16 cellular contexts compared by ENCODE assay signal in genomic region chr4:119536572-119537528, GRCh38.
A peak's percentile ranks its signal among the peaks of the same experiment; 100 is the strongest.
DNase-seq lines count a peak whose midpoint lies in the region; ATAC-seq and TF ChIP-seq lines count a peak whose summit lies in the region.
"Had no signal": no experiment of that assay in that cellular context is flagged by ENCODE, and none has a peak within 500 bp of the region (broad histone marks: within the 10 kb centered on the region; RNA-seq: fewer than 3 reads in every experiment).

No MANE protein-coding gene starts in this region.

- no peaks in the 10 kb centered on the region for H3K27me3 Mint-ChIP-seq in MCF 10A (ENCODE audit: insufficient read depth, unreplicated experiment)

- no peak for ATAC-seq in Panc1
- no peak for ATAC-seq in aorta (ENCODE audit: low FRiP score)
- ATAC-seq: left colon had no signal

- intact Hi-C loops in MCF 10A (cut with micrococcal nuclease), result no loop called here
- intact Hi-C loops in breast epithelium (cut with DNase I; ENCODE audit: low total_unique reads), result no loop called here
- intact Hi-C loops in Panc1 (cut with micrococcal nuclease; ENCODE audit: unreplicated experiment), result no loop called here
- intact Hi-C loops in aorta (cut with DNase I), result no loop called here

- 43 to 53% methylated on average over 6 of the region's 6 CpGs for WGBS in aorta, 2 donors

- POLR2A ChIA-PET in MCF 10A (lab: Yijun Ruan, JAX) (no interaction called here), Panc1 (lab: Charles Lee) (no interaction called here)

- no peak overlapping the region for H3K4me3 ChIP-seq in breast epithelium
- H3K4me3 ChIP-seq in Panc1 (ENCODE audit: low read depth in 2 of 2, low read length in 2 of 2), result no peak overlapping the region
- no peak overlapping the region for H3K4me3 ChIP-seq in aorta (ENCODE audit: low read length in 2 of 2)
- H3K4me3 ChIP-seq: adrenal gland, esophagus squamous epithelium, vagina had no signal

- H3K27ac ChIP-seq in breast epithelium (peak overlapping the region in 1 of 2 donors; percentile 20), Panc1 (ENCODE audit: low read length) (no peak overlapping the region), aorta (ENCODE audit: low read depth in 1 of 2, low read length in 2 of 2) (peak overlapping the region; percentile 71 to 86)
- H3K27ac ChIP-seq: vagina had no signal

- peak; percentile 11 for DNase-seq in MCF 10A (ENCODE audit: unreplicated experiment)
- DNase-seq in breast epithelium (ENCODE audit: low spot score in 2 of 2), result no peak
- DNase-seq in Panc1 (ENCODE audit: low read depth, low spot score), result no peak
- peak; percentile 89 for DNase-seq in fibroblast of peridontal ligament (ENCODE audit: extremely low read depth)
- no peak for DNase-seq in aorta
- no peak for DNase-seq in nucleus accumbens (lab: John Stamatoyannopoulos, UW)
- DNase-seq in pons (ENCODE audit: low spot score), result no peak
- DNase-seq in occipital lobe (lab: John Stamatoyannopoulos, UW), result no peak
- DNase-seq: adrenal gland, DMS79 treated with DMSO at 0.1 percent for 48 hours, esophagus squamous epithelium, left colon, NCI-H1105 treated with DMSO at 0.1 percent for 48 hours, NCI-H748 treated with DMSO at 0.1 percent for 48 hours, SW 1271 had no signal

- peaks cover 4% of the 10 kb centered on the region for H3K36me3 Mint-ChIP-seq in MCF 10A (ENCODE audit: insufficient read depth, unreplicated experiment)

- no peaks in the 10 kb centered on the region for H3K9me3 Mint-ChIP-seq in MCF 10A (ENCODE audit: unreplicated experiment)

- no peaks in the 10 kb centered on the region for H3K4me1 Mint-ChIP-seq in MCF 10A (ENCODE audit: insufficient read depth, unreplicated experiment)

- no peak for TF ChIP-seq CTCF in MCF 10A (IDR thresholded peaks at IDR 0.05; ENCODE audit: unreplicated experiment)
- no peak for TF ChIP-seq CTCF in breast epithelium (IDR thresholded peaks at IDR 0.05)
- TF ChIP-seq CTCF in Panc1 (IDR thresholded peaks at IDR 0.05), result no peak

- no peaks in the 10 kb centered on the region for H3K36me3 ChIP-seq in breast epithelium
- H3K36me3 ChIP-seq in Panc1 (ENCODE audit: control insufficient read depth, insufficient read depth, low read length), result peaks cover 36% of the 10 kb centered on the region; the same call in 1 of the 2 replicates
- H3K36me3 ChIP-seq in aorta (ENCODE audit: control insufficient read depth in 1 of 2, insufficient read depth in 2 of 2, low read length in 1 of 2), result peaks cover 0 to 3% of the 10 kb centered on the region in 2 donors
- H3K36me3 ChIP-seq: adrenal gland had no signal

- H3K4me3 Mint-ChIP-seq in MCF 10A (ENCODE audit: unreplicated experiment), result no peak overlapping the region

- no peaks in the 10 kb centered on the region for H3K9me3 ChIP-seq in breast epithelium
- H3K9me3 ChIP-seq in Panc1 (ENCODE audit: control insufficient read depth, insufficient read depth, low read depth, low read length), result no peaks in the 10 kb centered on the region
- no peaks in the 10 kb centered on the region for H3K9me3 ChIP-seq in aorta (ENCODE audit: control insufficient read depth, low read length)
- H3K9me3 ChIP-seq: adrenal gland, esophagus squamous epithelium, vagina had no signal

- in situ Hi-C loops in Panc1 (cut with HindIII; ENCODE audit: low pct_unique_long_range_greater_than_20kb, low sequenced_read_pairs), result no loop called here

- BruUV-seq in MCF 10A (replicated peaks; lab: Mats Ljungman, UMichigan) (no TSS peak), Panc1 (replicated peaks; lab: Mats Ljungman, UMichigan) (TSS peak; percentile 30)

- no peak for TF ChIP-seq POLR2A in breast epithelium (IDR thresholded peaks at IDR 0.05)

- CTCF ChIA-PET in MCF 10A (lab: Yijun Ruan, JAX), result interaction anchor here (0.6 kb wide), 1 partner anchor 92 kb away, joined by 3 read pairs; the partner anchor contains the start of gene PDE5A
- CTCF ChIA-PET in Panc1 (lab: Charles Lee), result no interaction called here

- no peak overlapping the region for H3K27ac Mint-ChIP-seq in MCF 10A (ENCODE audit: low read depth, unreplicated experiment)

- no peaks in the 10 kb centered on the region for H3K27me3 ChIP-seq in breast epithelium
- H3K27me3 ChIP-seq in Panc1 (ENCODE audit: control insufficient read depth, insufficient read depth, low read length), result no peaks in the 10 kb centered on the region
- no peaks in the 10 kb centered on the region for H3K27me3 ChIP-seq in aorta (ENCODE audit: control insufficient read depth in 1 of 2, insufficient read depth in 2 of 2, low read length in 1 of 2)
- H3K27me3 ChIP-seq: adrenal gland, esophagus squamous epithelium, vagina had no signal

- H3K4me1 ChIP-seq in breast epithelium (no peaks in the 10 kb centered on the region), Panc1 (ENCODE audit: control insufficient read depth, insufficient read depth, low read length) (no peaks in the 10 kb centered on the region), aorta (ENCODE audit: control insufficient read depth in 1 of 2, insufficient read depth in 2 of 2, low read length in 2 of 2) (peaks cover 3% of the 10 kb centered on the region in 2 donors)
- H3K4me1 ChIP-seq: vagina had no signal

Comparison
In these comparisons a context has a peak if more than half of its experiments do, and no peak if none do; other contexts are left out.
1. DNase-seq: peak in MCF 10A (single experiment) and fibroblast of peridontal ligament (single experiment); none in breast epithelium (0 of 2), Panc1 (single experiment), aorta (0 of 2), nucleus accumbens (0 of 56), pons (single experiment) and occipital lobe (single experiment).